22 cellular contexts compared by ENCODE assay signal in genomic region chr5:89929834-89930233, GRCh38.
DNase-seq lines count a peak whose midpoint lies in the region; ATAC-seq and TF ChIP-seq lines count a peak whose summit lies in the region.
"Had no signal": no experiment of that assay in that cellular context is flagged by ENCODE, and none has a peak within 500 bp of the region (broad histone marks: within the 10 kb centered on the region; RNA-seq: fewer than 3 reads in every experiment).

No MANE protein-coding gene starts in this region.

- WGBS in heart left ventricle, 4 donors, result 81 to 92% (median 88%) methylated on average over 1 of the region's 1 CpG

- H3K4me3 Mint-ChIP-seq in stimulated activated memory B cell treated with anti-CD40 and anti-IgM and Interleukin-4, amounts not matched to agents 10 μg/mL and 1 μg/mL and 100 μg/mL, for 72 hours, result no peak overlapping the region
- H3K4me3 Mint-ChIP-seq in activated T-cell treated with anti-CD3 and anti-CD28 coated beads, Interleukin-2, amount 50 U/mL, for 4 hours, result no peak overlapping the region
- no peak overlapping the region for H3K4me3 Mint-ChIP-seq in naive thymus-derived CD8-positive, alpha-beta T cell
- H3K4me3 Mint-ChIP-seq: CD14-positive monocyte; T-helper 1 cell treated with Interleukin-12 subunit alpha and Interleukin-12 subunit beta and Interleukin-4 antibody, amounts not matched to agents 30 μg/mL and 1 μg/mL, for 36 hours had no signal

- H3K27ac ChIP-seq in left ventricle myocardium inferior (replicated peaks) (peak overlapping the region; percentile 74), heart left ventricle (peak overlapping the region in 4 of 12 donors; percentile 31 to 59 (median 43))
- H3K27ac ChIP-seq: uterus, VCaP had no signal

- H3K36me3 ChIP-seq in left ventricle myocardium inferior, result no peaks in the 10 kb centered on the region
- H3K36me3 ChIP-seq in heart left ventricle, result no peaks in the 10 kb centered on the region
- H3K36me3 ChIP-seq: uterus had no signal

- intact Hi-C loops in left ventricle myocardium inferior (cut with micrococcal nuclease) (no loop called here), heart left ventricle (cut with DNase I) (loop anchor here in 4 of 10 donors (2.0 to 10.0 kb wide), 3 partner anchors 57 to 255 kb away; no protein-coding TSS in a partner anchor)

- H3K27me3 ChIP-seq in left ventricle myocardium inferior (ENCODE audit: low read depth), result no peaks in the 10 kb centered on the region
- H3K27me3 ChIP-seq in heart left ventricle, result no peaks in the 10 kb centered on the region
- H3K27me3 ChIP-seq: uterus had no signal

- H3K9me3 Mint-ChIP-seq in stimulated activated memory B cell treated with anti-CD40 and anti-IgM and Interleukin-4, amounts not matched to agents 10 μg/mL and 1 μg/mL and 100 μg/mL, for 72 hours, result no peaks in the 10 kb centered on the region
- no peaks in the 10 kb centered on the region for H3K9me3 Mint-ChIP-seq in activated T-cell treated with anti-CD3 and anti-CD28 coated beads, Interleukin-2, amount 50 U/mL, for 4 hours
- H3K9me3 Mint-ChIP-seq in naive thymus-derived CD8-positive, alpha-beta T cell, result peaks cover 0 to 15% (median 0%) of the 10 kb centered on the region in 9 donors
- H3K9me3 Mint-ChIP-seq: T-helper 1 cell treated with Interleukin-12 subunit alpha and Interleukin-12 subunit beta and Interleukin-4 antibody, amounts not matched to agents 30 μg/mL and 1 μg/mL, for 36 hours had no signal

- peak overlapping the region; percentile 50 for H3K27ac Mint-ChIP-seq in stimulated activated memory B cell treated with anti-CD40 and anti-IgM and Interleukin-4, amounts not matched to agents 10 μg/mL and 1 μg/mL and 100 μg/mL, for 72 hours
- no peak overlapping the region for H3K27ac Mint-ChIP-seq in naive thymus-derived CD8-positive, alpha-beta T cell
- H3K27ac Mint-ChIP-seq: CD14-positive monocyte; T-helper 1 cell treated with Interleukin-12 subunit alpha and Interleukin-12 subunit beta and Interleukin-4 antibody, amounts not matched to agents 30 μg/mL and 1 μg/mL, for 36 hours had no signal

- no peak for TF ChIP-seq POLR2A in heart left ventricle (IDR thresholded peaks at IDR 0.05)

- H3K9me3 ChIP-seq in left ventricle myocardium inferior (replicated peaks), result peaks cover 16% of the 10 kb centered on the region
- peaks cover 0 to 13% (median 0%) of the 10 kb centered on the region in 12 donors for H3K9me3 ChIP-seq in heart left ventricle
- H3K9me3 ChIP-seq: uterus had no signal

- H3K4me3 ChIP-seq in left ventricle myocardium inferior, result no peak overlapping the region
- no peak overlapping the region for H3K4me3 ChIP-seq in heart left ventricle
- H3K4me3 ChIP-seq in astrocyte of the spinal cord (ENCODE audit: low read depth, low read length), result no peak overlapping the region
- H3K4me3 ChIP-seq: uterus had no signal

- TF ChIP-seq CTCF in left ventricle myocardium inferior (IDR thresholded peaks at IDR 0.05; ENCODE audit: borderline replicate concordance) (no peak), heart left ventricle (IDR thresholded peaks at IDR 0.05) (no peak), astrocyte of the spinal cord (IDR thresholded peaks at IDR 0.05; ENCODE audit: low read depth, low read length) (no peak)

- DNase-seq in left ventricle myocardium inferior (no peak), heart left ventricle (no peak), astrocyte of the spinal cord (ENCODE audit: low read depth, low spot score) (peak; percentile 61), iris pigment epithelial cell (ENCODE audit: low read depth) (peak; percentile 50)
- no peak for DNase-seq in activated T-cell treated with anti-CD3 and anti-CD28 coated beads, Interleukin-2, amount 50 U/mL, for 4 hours
- no peak for DNase-seq in naive thymus-derived CD8-positive, alpha-beta T cell
- DNase-seq: activated CD4-positive, alpha-beta T cell treated with anti-CD3 and anti-CD28 coated beads, Interleukin-2, amount 50 U/mL, for 4 hours; aorta; cortex of kidney; DMS 273 treated with DMSO at 0.1 percent for 48 hours; IMR-90; left colon; NCI-H2081 treated with DMSO at 0.1 percent for 48 hours; NCI-H524; retina; SHP77; uterus had no signal

- POLR2A ChIA-PET in naive thymus-derived CD8-positive, alpha-beta T cell (lab: Charles Lee), result no interaction called here

- H3K27me3 Mint-ChIP-seq in stimulated activated memory B cell treated with anti-CD40 and anti-IgM and Interleukin-4, amounts not matched to agents 10 μg/mL and 1 μg/mL and 100 μg/mL, for 72 hours, result no peaks in the 10 kb centered on the region
- no peaks in the 10 kb centered on the region for H3K27me3 Mint-ChIP-seq in activated T-cell treated with anti-CD3 and anti-CD28 coated beads, Interleukin-2, amount 50 U/mL, for 4 hours (ENCODE audit: low read depth)
- H3K27me3 Mint-ChIP-seq in naive thymus-derived CD8-positive, alpha-beta T cell, result no peaks in the 10 kb centered on the region

- H3K4me1 ChIP-seq in left ventricle myocardium inferior, result peaks cover 35% of the 10 kb centered on the region
- H3K4me1 ChIP-seq in heart left ventricle, result peaks cover 0 to 32% (median 24%) of the 10 kb centered on the region in 12 donors
- H3K4me1 ChIP-seq: uterus had no signal

- no peak for ATAC-seq in heart left ventricle
- no peak for ATAC-seq in stimulated activated memory B cell treated with anti-CD40 and anti-IgM and Interleukin-4, amounts not matched to agents 10 μg/mL and 1 μg/mL and 100 μg/mL, for 72 hours
- no peak for ATAC-seq in activated T-cell treated with anti-CD3 and anti-CD28 coated beads, Interleukin-2, amount 50 U/mL, for 4 hours
- no peak for ATAC-seq in HG02759 (IDR thresholded peaks at IDR 0.05; ENCODE audit: unreplicated experiment)
- no peak for ATAC-seq in naive thymus-derived CD8-positive, alpha-beta T cell
- ATAC-seq: left colon had no signal

- in situ Hi-C loops in astrocyte of the spinal cord (cut with HindIII; ENCODE audit: low sequenced_read_pairs), result no loop called here

- no peaks in the 10 kb centered on the region for H3K36me3 Mint-ChIP-seq in stimulated activated memory B cell treated with anti-CD40 and anti-IgM and Interleukin-4, amounts not matched to agents 10 μg/mL and 1 μg/mL and 100 μg/mL, for 72 hours
- H3K36me3 Mint-ChIP-seq in activated T-cell treated with anti-CD3 and anti-CD28 coated beads, Interleukin-2, amount 50 U/mL, for 4 hours (ENCODE audit: insufficient read depth), result no peaks in the 10 kb centered on the region
- no peaks in the 10 kb centered on the region for H3K36me3 Mint-ChIP-seq in naive thymus-derived CD8-positive, alpha-beta T cell
- H3K36me3 Mint-ChIP-seq: CD14-positive monocyte had no signal

- peaks cover 41% of the 10 kb centered on the region for H3K4me1 Mint-ChIP-seq in stimulated activated memory B cell treated with anti-CD40 and anti-IgM and Interleukin-4, amounts not matched to agents 10 μg/mL and 1 μg/mL and 100 μg/mL, for 72 hours
- no peaks in the 10 kb centered on the region for H3K4me1 Mint-ChIP-seq in activated T-cell treated with anti-CD3 and anti-CD28 coated beads, Interleukin-2, amount 50 U/mL, for 4 hours (ENCODE audit: low read depth)
- no peaks in the 10 kb centered on the region for H3K4me1 Mint-ChIP-seq in naive thymus-derived CD8-positive, alpha-beta T cell
- H3K4me1 Mint-ChIP-seq: CD14-positive monocyte had no signal

Comparison
In these comparisons a context has a peak if more than half of its experiments do, and no peak if none do; other contexts are left out.
1. DNase-seq: peak in astrocyte of the spinal cord (single experiment) and iris pigment epithelial cell (single experiment); none in left ventricle myocardium inferior (single experiment), heart left ventricle (0 of 5), activated T-cell treated with anti-CD3 and anti-CD28 coated beads, Interleukin-2, amount 50 U/mL, for 4 hours (single experiment) and naive thymus-derived CD8-positive, alpha-beta T cell (0 of 10).